ENCODE assay signal across 1 cellular context in genomic region chr10:22978287-22978686, GRCh38.
TF ChIP-seq lines count a peak whose summit lies in the region.

No MANE protein-coding gene starts in this region.

TF ChIP-seq in SK-N-SH, 30 proteins besides CTCF, POLR2A, EP300 and RAD21 (continued from another document):
- no peak for TF ChIP-seq ZBTB33 (IDR thresholded peaks at IDR 0.05; ENCODE audit: borderline replicate concordance, low read depth)
